In the genomic region with DNA sequence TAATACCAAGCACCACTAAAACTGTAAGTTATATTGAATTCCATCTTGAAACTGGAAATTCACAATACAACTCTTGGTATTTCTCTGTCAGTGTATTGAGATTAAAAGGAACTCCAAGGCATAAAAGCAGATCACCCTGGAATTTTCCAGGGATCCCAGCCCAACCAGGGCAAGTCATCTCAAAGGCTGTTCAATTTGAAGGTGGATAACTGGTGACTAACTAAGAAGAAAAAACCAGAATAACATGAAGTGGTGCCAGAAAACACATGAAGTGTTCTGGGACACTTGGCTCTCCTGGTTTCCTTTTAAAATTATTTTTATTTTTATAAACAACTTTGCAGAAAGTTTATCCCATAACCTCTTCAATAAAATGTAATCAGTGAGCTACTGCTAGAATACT, we compare ENCODE assay signal across 1 cellular context.
TF ChIP-seq lines count a peak whose summit lies in the region.

No MANE protein-coding gene starts in this region.

TF ChIP-seq in SK-N-SH, 30 proteins besides CTCF, POLR2A, EP300 and RAD21 (continued from another document):
- TF ChIP-seq, protein P1, sequence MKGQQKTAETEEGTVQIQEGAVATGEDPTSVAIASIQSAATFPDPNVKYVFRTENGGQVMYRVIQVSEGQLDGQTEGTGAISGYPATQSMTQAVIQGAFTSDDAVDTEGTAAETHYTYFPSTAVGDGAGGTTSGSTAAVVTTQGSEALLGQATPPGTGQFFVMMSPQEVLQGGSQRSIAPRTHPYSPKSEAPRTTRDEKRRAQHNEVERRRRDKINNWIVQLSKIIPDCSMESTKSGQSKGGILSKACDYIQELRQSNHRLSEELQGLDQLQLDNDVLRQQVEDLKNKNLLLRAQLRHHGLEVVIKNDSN (IDR thresholded peaks at IDR 0.05; ENCODE audit: borderline replicate concordance, low read depth) = no peak
- TF ChIP-seq JUND (IDR thresholded peaks at IDR 0.05) (no peak), TAF1 (IDR thresholded peaks at IDR 0.05; ENCODE audit: borderline replicate concordance, low read depth, low read length) (no peak), TCF12 (IDR thresholded peaks at IDR 0.05) (no peak), ELF1 (IDR thresholded peaks at IDR 0.05) (no peak), FOXJ3 (CRISPR knock-in tag; IDR thresholded peaks at IDR 0.05) (no peak), NFIC (IDR thresholded peaks at IDR 0.05; ENCODE audit: borderline replicate concordance) (no peak), RXRA (IDR thresholded peaks at IDR 0.05; ENCODE audit: borderline replicate concordance, low read depth) (no peak)
